15 cellular contexts compared by ENCODE assay signal in the genomic region with DNA sequence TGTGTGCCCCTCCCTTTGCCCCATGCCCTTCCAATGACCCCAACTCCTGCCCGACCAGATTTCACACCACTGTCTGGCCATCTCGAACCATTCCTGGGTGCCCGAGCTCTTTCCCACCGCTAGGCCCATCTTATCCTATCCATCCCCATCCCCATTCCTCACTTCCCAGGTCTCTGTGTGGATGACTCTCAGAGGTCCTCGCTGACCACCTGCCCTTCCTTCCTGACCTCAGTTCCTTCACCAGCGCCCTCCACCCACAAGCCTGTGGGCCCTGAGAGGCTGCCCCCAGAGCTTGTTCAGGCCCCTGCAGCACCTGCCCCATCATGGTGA. TPM values are rescaled to one million over a fixed set of nuclear protein-coding genes. Genes with fewer than 3 reads are reported as not detected.
"Had no signal": no experiment of that assay in that cellular context is flagged by ENCODE, and none has a peak within 500 bp of the region (broad histone marks: within the 10 kb centered on the region; RNA-seq: fewer than 3 reads in every experiment).

No MANE protein-coding gene starts in this region.

- H3K27me3 ChIP-seq: dorsolateral prefrontal cortex had no signal

- H3K9me3 Mint-ChIP-seq: activated naive CD8-positive, alpha-beta T cell treated with anti-CD3 and anti-CD28 coated beads, Interleukin-2, amount 50 U/mL, for 24 hours; activated T-helper 17 cell treated with anti-CD3 and anti-CD28 coated beads, Interleukin-2, amount 50 U/mL, for 72 hours had no signal

- H3K4me3 Mint-ChIP-seq: activated naive CD8-positive, alpha-beta T cell treated with anti-CD3 and anti-CD28 coated beads, Interleukin-2, amount 50 U/mL, for 24 hours; activated T-helper 17 cell treated with anti-CD3 and anti-CD28 coated beads, Interleukin-2, amount 50 U/mL, for 72 hours; naive thymus-derived CD8-positive, alpha-beta T cell had no signal

- DNase-seq: activated CD4-positive, alpha-beta T cell treated with anti-CD3 and anti-CD28 coated beads, Interleukin-2, amount 50 U/mL, for 1 hour; activated CD4-positive, CD25-positive, alpha-beta regulatory T cell; activated naive CD4-positive, alpha-beta T cell; activated naive CD8-positive, alpha-beta T cell treated with anti-CD3 and anti-CD28 coated beads, Interleukin-2, amount 50 U/mL, for 24 hours; activated T-cell treated with anti-CD3 and anti-CD28 coated beads, Interleukin-2, amount 50 U/mL, for 1 hour; central memory CD4-positive, alpha-beta T cell; mesendoderm; occipital lobe; stimulated activated naive CD4-positive, alpha-beta T cell; T1000 had no signal

- H3K4me1 Mint-ChIP-seq: activated naive CD8-positive, alpha-beta T cell treated with anti-CD3 and anti-CD28 coated beads, Interleukin-2, amount 50 U/mL, for 24 hours; activated T-helper 17 cell treated with anti-CD3 and anti-CD28 coated beads, Interleukin-2, amount 50 U/mL, for 72 hours had no signal

- H3K36me3 Mint-ChIP-seq: brain; naive thymus-derived CD8-positive, alpha-beta T cell had no signal

- ATAC-seq: activated naive CD8-positive, alpha-beta T cell treated with anti-CD3 and anti-CD28 coated beads, Interleukin-2, amount 50 U/mL, for 24 hours; activated T-helper 17 cell treated with anti-CD3 and anti-CD28 coated beads, Interleukin-2, amount 50 U/mL, for 72 hours; naive thymus-derived CD8-positive, alpha-beta T cell had no signal

- H3K27ac Mint-ChIP-seq: activated naive CD8-positive, alpha-beta T cell treated with anti-CD3 and anti-CD28 coated beads, Interleukin-2, amount 50 U/mL, for 24 hours; activated T-helper 17 cell treated with anti-CD3 and anti-CD28 coated beads, Interleukin-2, amount 50 U/mL, for 72 hours had no signal

RNA-seq across cellular contexts. Expression of a gene that starts 49.1 kb away (rescaled TPM):
- total RNA-seq: T-helper 1 cell treated with Interleukin-12 subunit alpha and Interleukin-12 subunit beta and Interleukin-4 antibody, amounts not matched to agents 30 ng/mL and 1 ng/mL, for 36 hours had no signal
